ENCODE assay signal across 27 cellular contexts in the genomic region with DNA sequence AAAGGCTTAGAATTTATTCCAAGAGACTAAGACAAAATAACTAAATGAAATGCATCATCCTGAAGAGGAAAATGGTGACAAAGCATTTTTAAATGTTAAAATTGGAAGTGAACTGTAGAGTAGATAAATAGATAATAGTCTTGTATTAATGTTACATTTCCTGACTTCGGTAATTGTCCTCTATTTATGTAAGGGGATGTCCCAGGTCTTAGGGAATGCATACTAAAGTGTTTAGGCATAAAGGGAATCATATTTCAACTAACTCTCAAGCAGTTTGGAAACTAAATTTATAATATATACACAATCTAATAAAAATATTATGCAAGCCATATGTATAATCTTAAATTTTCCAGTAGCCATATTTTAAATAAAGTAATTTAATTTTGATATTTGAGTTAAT.
"Had no signal": no experiment of that assay in that cellular context is flagged by ENCODE, and none has a peak within 500 bp of the region (broad histone marks: within the 10 kb centered on the region; RNA-seq: fewer than 3 reads in every experiment).

No MANE protein-coding gene starts in this region.

- H3K27me3 ChIP-seq: ascending aorta, cardiac muscle cell, SJCRH30 had no signal

- H2AFZ ChIP-seq: PC-9 had no signal

- ATAC-seq: activated CD8-positive, alpha-beta T cell treated with anti-CD3 and anti-CD28 coated beads for 36 hours; activated T-cell treated with anti-CD3 and anti-CD28 coated beads, Interleukin-2, amount 50 U/mL, for 72 hours had no signal

- DNase-seq: activated CD4-positive, alpha-beta T cell treated with anti-CD3 and anti-CD28 coated beads, Interleukin-2, amount 10 ng/mL, durations not matched to agents 24 days and 14 days; activated CD4-positive, alpha-beta T cell treated with anti-CD3 and anti-CD28 coated beads, Interleukin-2, amount 50 U/mL, for 4 hours; activated CD8-positive, alpha-beta T cell treated with anti-CD3 and anti-CD28 coated beads for 36 hours; activated gamma-delta T cell; activated naive CD4-positive, alpha-beta T cell treated with Interleukin-2 at 50 U/mL for 16 hours; activated naive CD8-positive, alpha-beta T cell treated with anti-CD3 and anti-CD28 coated beads, Interleukin-2, amount 10 ng/mL, durations not matched to agents 7 days and 5 days; activated T-cell treated with anti-CD3 and anti-CD28 coated beads, Interleukin-2, amount 50 U/mL, for 1 hour; activated T-cell treated with anti-CD3 and anti-CD28 coated beads, Interleukin-2, amount 50 U/mL, for 72 hours; amygdala; NCI-H1092 treated with DMSO at 0.1 percent for 48 hours; NCI-H1417; NCI-H146; NCI-H187; NCI-H2029 treated with DMSO at 0.1 percent for 48 hours; NCI-H2107; NCI-H2171; NCI-H510A; NCI-H526; NCI-H748 treated with DMSO at 0.1 percent for 48 hours; NK-92 treated with Interleukin-12 subunit alpha and Interleukin-12 subunit beta, amount 100 ng/mL, for 24 hours; PC-9; SHP77; SJCRH30; SW 1271; T-helper 1 cell had no signal

- H3K4me3 ChIP-seq: ascending aorta, cardiac muscle cell, PC-9, SJCRH30 had no signal

- H3K36me3 ChIP-seq: ascending aorta, cardiac muscle cell, SJCRH30 had no signal

- H3K4me1 ChIP-seq: ascending aorta, SJCRH30 had no signal

- H3K9me3 ChIP-seq: ascending aorta, SJCRH30 had no signal

- H3K4me2 ChIP-seq: PC-9 had no signal

- H3K27ac ChIP-seq: ascending aorta, cardiac muscle cell, PC-9, SJCRH30 had no signal
